1 cellular context compared by ENCODE assay signal in the genomic region with DNA sequence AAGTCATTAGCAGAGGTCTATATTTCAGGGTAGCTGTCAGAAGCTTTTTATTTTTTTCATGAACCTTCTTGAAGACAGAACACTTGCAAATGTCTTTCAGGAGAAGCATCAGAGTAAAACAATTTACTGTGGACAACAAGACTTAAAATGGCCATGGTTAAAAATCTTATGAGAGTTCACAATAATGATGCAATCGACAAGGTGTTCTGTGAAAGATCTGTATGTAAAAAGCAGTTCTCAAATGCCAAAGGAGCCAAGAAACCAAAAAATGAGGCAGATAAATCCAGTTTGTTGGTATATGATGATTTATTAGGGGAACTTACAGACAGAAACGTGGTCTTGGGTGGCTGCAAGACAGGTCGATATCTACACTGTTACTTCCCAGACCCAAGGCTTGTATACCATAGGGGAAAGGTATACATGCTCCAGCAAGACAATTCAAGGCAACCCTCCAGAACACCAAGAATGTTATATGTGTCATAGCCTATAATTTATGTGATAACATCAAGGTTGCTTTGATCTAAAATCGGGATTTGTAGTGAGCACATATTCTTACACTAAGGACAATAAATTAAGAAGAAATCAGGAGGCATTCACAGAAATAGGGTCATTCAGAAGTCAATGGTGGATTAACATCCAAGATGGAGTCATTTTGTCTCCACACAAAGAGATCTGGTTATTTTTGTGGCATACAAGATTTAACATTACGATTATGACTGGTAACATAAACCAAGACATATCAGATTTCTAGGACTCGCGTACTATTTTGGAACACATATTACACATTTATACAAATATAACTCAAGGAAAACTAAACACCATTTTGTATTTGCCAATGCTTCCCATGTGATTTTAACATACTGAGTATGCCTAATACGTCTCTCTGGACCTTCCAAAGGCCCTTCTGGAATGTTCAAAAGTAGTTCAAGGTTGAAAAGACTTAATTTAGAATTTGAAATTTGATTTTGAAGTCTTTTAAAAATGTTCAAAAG.
TF ChIP-seq lines count a peak whose summit lies in the region.

No MANE protein-coding gene starts in this region.

TF ChIP-seq in HCT116, 20 proteins besides CTCF, POLR2A, EP300 and RAD21 (continued from another document):
- TF ChIP-seq, protein P1, sequence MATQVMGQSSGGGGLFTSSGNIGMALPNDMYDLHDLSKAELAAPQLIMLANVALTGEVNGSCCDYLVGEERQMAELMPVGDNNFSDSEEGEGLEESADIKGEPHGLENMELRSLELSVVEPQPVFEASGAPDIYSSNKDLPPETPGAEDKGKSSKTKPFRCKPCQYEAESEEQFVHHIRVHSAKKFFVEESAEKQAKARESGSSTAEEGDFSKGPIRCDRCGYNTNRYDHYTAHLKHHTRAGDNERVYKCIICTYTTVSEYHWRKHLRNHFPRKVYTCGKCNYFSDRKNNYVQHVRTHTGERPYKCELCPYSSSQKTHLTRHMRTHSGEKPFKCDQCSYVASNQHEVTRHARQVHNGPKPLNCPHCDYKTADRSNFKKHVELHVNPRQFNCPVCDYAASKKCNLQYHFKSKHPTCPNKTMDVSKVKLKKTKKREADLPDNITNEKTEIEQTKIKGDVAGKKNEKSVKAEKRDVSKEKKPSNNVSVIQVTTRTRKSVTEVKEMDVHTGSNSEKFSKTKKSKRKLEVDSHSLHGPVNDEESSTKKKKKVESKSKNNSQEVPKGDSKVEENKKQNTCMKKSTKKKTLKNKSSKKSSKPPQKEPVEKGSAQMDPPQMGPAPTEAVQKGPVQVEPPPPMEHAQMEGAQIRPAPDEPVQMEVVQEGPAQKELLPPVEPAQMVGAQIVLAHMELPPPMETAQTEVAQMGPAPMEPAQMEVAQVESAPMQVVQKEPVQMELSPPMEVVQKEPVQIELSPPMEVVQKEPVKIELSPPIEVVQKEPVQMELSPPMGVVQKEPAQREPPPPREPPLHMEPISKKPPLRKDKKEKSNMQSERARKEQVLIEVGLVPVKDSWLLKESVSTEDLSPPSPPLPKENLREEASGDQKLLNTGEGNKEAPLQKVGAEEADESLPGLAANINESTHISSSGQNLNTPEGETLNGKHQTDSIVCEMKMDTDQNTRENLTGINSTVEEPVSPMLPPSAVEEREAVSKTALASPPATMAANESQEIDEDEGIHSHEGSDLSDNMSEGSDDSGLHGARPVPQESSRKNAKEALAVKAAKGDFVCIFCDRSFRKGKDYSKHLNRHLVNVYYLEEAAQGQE (IDR thresholded peaks at IDR 0.05; ENCODE audit: low read depth) = no peak
